In the genomic region with DNA sequence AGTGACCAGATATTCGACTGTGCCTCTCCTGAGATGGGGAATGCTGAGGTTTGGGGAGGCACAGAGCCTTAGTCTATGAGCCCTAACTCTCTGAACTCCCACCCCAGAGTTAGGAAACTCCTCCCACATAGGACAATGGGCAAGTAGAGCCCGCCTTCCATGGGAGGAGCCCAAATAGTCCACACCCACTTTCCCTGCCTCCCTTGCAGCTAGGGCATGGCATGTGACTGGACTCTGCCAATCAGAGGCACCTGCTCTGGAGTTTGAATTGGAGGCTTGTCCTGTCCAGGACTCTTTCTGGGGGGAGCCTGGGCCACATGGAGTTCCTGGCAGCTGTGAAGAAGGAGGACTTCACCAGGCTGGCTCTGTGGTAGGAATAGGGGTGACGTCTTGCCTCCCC, we compare ENCODE assay signal across 2 cellular contexts.
A peak's percentile ranks its signal among the peaks of the same experiment; 100 is the strongest.
TF ChIP-seq lines count a peak whose summit lies in the region.

No MANE protein-coding gene starts in this region.

TF ChIP-seq in A549, 52 proteins besides CTCF, POLR2A, EP300 and RAD21:
- TF ChIP-seq, protein P1, sequence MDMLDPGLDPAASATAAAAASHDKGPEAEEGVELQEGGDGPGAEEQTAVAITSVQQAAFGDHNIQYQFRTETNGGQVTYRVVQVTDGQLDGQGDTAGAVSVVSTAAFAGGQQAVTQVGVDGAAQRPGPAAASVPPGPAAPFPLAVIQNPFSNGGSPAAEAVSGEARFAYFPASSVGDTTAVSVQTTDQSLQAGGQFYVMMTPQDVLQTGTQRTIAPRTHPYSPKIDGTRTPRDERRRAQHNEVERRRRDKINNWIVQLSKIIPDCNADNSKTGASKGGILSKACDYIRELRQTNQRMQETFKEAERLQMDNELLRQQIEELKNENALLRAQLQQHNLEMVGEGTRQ (IDR thresholded peaks at IDR 0.05), result peak; percentile 65
- no peak for TF ChIP-seq MAX (IDR thresholded peaks at IDR 0.05)

TF ChIP-seq in GM12878, 131 proteins besides CTCF, POLR2A, EP300 and RAD21:
- TF ChIP-seq SUZ12 (IDR thresholded peaks at IDR 0.05; ENCODE audit: unreplicated experiment) (no peak), MAX (IDR thresholded peaks at IDR 0.05; ENCODE audit: low read depth, low read length) (0 out of 2 replicates have a peak, but pooled peaks have one; percentile 26), RAD51 (IDR thresholded peaks at IDR 0.05) (peak; percentile 50; the same call in 1 of the 2 replicates), POLR2AphosphoS2 (IDR thresholded peaks at IDR 0.05; ENCODE audit: low read depth, low read length) (no peak), CREM (IDR thresholded peaks at IDR 0.05; ENCODE audit: low read depth) (no peak), EZH2 (IDR thresholded peaks at IDR 0.05; ENCODE audit: borderline replicate concordance, control insufficient read depth, low read depth, low read length) (no peak), SP1 (IDR thresholded peaks at IDR 0.05; ENCODE audit: low read depth, low read length) (peak; percentile 12), SUPT20H (IDR thresholded peaks at IDR 0.05; ENCODE audit: borderline replicate concordance, control insufficient read depth, low read depth, low read length) (no peak), BRCA1 (IDR thresholded peaks at IDR 0.05; ENCODE audit: low read depth, low read length) (no peak), BHLHE40 (IDR thresholded peaks at IDR 0.05; ENCODE audit: borderline replicate concordance in 1 of 2, low read depth in 2 of 2, low read length in 1 of 2) (peak; percentile 16 to 56; a peak in 1 of 4 replicates)
- TF ChIP-seq, protein P2, sequence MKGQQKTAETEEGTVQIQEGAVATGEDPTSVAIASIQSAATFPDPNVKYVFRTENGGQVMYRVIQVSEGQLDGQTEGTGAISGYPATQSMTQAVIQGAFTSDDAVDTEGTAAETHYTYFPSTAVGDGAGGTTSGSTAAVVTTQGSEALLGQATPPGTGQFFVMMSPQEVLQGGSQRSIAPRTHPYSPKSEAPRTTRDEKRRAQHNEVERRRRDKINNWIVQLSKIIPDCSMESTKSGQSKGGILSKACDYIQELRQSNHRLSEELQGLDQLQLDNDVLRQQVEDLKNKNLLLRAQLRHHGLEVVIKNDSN (IDR thresholded peaks at IDR 0.05; ENCODE audit: borderline replicate concordance, extremely low read length, insufficient read depth, low read depth, low read length), result peak; percentile 81
- TF ChIP-seq, protein P1 (IDR thresholded peaks at IDR 0.05; ENCODE audit: borderline replicate concordance, low read depth, low read length), result peak; percentile 38; the same call in 1 of the 2 replicates
